ENCODE assay signal across 1 cellular context in genomic region chr10:61283066-61283465, GRCh38.
TF ChIP-seq lines count a peak whose summit lies in the region.

No MANE protein-coding gene starts in this region.

TF ChIP-seq in GM23338, 12 proteins besides CTCF, POLR2A, EP300 and RAD21 (continued from another document):
- TF ChIP-seq ZNF462 (CRISPR knock-in tag; IDR thresholded peaks at IDR 0.05): no peak
